In genomic region chr17:57889892-57890856, GRCh38 we compare ENCODE assay signal across 10 cellular contexts. TPM values are rescaled to one million over a fixed set of nuclear protein-coding genes. Genes with fewer than 3 reads are reported as not detected.
DNase-seq lines count a peak whose midpoint lies in the region; ATAC-seq, FAIRE-seq and TF ChIP-seq lines count a peak whose summit lies in the region.
"Had no signal": no experiment of that assay in that cellular context is flagged by ENCODE, and none has a peak within 500 bp of the region (broad histone marks: within the 10 kb centered on the region; RNA-seq: fewer than 3 reads in every experiment).

No MANE protein-coding gene starts in this region.

- H3K9me3 Mint-ChIP-seq in HFFc6 (no peaks in the 10 kb centered on the region), immature natural killer cell (no peaks in the 10 kb centered on the region)
- H3K9me3 Mint-ChIP-seq: activated T-cell treated with anti-CD3 and anti-CD28 coated beads, Interleukin-2, amount 50 U/mL, for 4 hours had no signal

- peak overlapping the region; percentile 92 to 95 for H3K27ac ChIP-seq in breast epithelium
- peak overlapping the region; percentile 90 to 98 for H3K27ac ChIP-seq in kidney (ENCODE audit: low read depth in 2 of 2, low read length in 2 of 2)
- H3K27ac ChIP-seq in suprapubic skin, result peak overlapping the region; percentile 56
- H3K27ac ChIP-seq in small intestine (ENCODE audit: low read depth in 1 of 2, low read length in 1 of 2), result peak overlapping the region in 1 of 2 donors; percentile 58

- TF ChIP-seq EP300 in suprapubic skin (IDR thresholded peaks at IDR 0.05), result no peak

- H3K4me3 Mint-ChIP-seq in HFFc6 (no peak overlapping the region), immature natural killer cell (no peak overlapping the region)
- H3K4me3 Mint-ChIP-seq: activated T-cell treated with anti-CD3 and anti-CD28 coated beads, Interleukin-2, amount 50 U/mL, for 4 hours had no signal

- peak; percentile 80 for DNase-seq in HFFc6
- peak; percentile 82 to 92 for DNase-seq in breast epithelium (ENCODE audit: low spot score in 2 of 2)
- peak; percentile 93 for DNase-seq in kidney
- DNase-seq in suprapubic skin (ENCODE audit: low spot score in 2 of 2), result peak; percentile 87 to 89
- DNase-seq in immature natural killer cell, result no peak
- DNase-seq in small intestine, result no peak
- DNase-seq in COLO668 (lab: John Stamatoyannopoulos, UW; ENCODE audit: unreplicated experiment), result no peak
- DNase-seq: activated T-cell treated with anti-CD3 and anti-CD28 coated beads, Interleukin-2, amount 50 U/mL, for 4 hours; Kasumi-1 had no signal

- H3K4me3 ChIP-seq in breast epithelium, result no peak overlapping the region
- H3K4me3 ChIP-seq in kidney (ENCODE audit: low read length in 2 of 2), result no peak overlapping the region
- H3K4me3 ChIP-seq in suprapubic skin, result no peak overlapping the region
- H3K4me3 ChIP-seq in small intestine (ENCODE audit: low read depth in 1 of 2, low read length in 2 of 2), result no peak overlapping the region

- 33% methylated on average over 7 of the region's 11 CpGs for WGBS in suprapubic skin
- 45 to 58% (median 58%) methylated on average over 11 of the region's 11 CpGs for WGBS in small intestine, 3 donors

- H3K9ac ChIP-seq in kidney (ENCODE audit: low read length in 2 of 2), result peak overlapping the region in 1 of 2 donors; percentile 49

- H3K36me3 Mint-ChIP-seq in HFFc6 (ENCODE audit: low read depth) (peaks cover 6% of the 10 kb centered on the region; the same call in 1 of the 2 replicates), immature natural killer cell (no peaks in the 10 kb centered on the region)

- H3K27me3 Mint-ChIP-seq in HFFc6 (ENCODE audit: insufficient read depth) (peaks cover 6% of the 10 kb centered on the region), immature natural killer cell (ENCODE audit: low read depth in 3 of 3) (peaks cover 0 to 9% (median 0%) of the 10 kb centered on the region in 3 donors)

- TF ChIP-seq CTCF in HFFc6 (IDR thresholded peaks at IDR 0.05) (peak; percentile 11; the same call in 1 of the 2 replicates), breast epithelium (IDR thresholded peaks at IDR 0.05) (peak in 2 of 3 donors; percentile 7 to 21), kidney (IDR thresholded peaks at IDR 0.05; ENCODE audit: borderline replicate concordance, extremely low read depth, insufficient read depth) (no peak), suprapubic skin (IDR thresholded peaks at IDR 0.05) (no peak)

- H3K36me3 ChIP-seq in breast epithelium, result no peaks in the 10 kb centered on the region
- H3K36me3 ChIP-seq in kidney (ENCODE audit: control insufficient read depth in 1 of 2, insufficient read depth in 2 of 2, low read length in 2 of 2), result no peaks in the 10 kb centered on the region
- peaks cover 1% of the 10 kb centered on the region for H3K36me3 ChIP-seq in suprapubic skin
- no peaks in the 10 kb centered on the region for H3K36me3 ChIP-seq in small intestine (ENCODE audit: control insufficient read depth in 2 of 2, insufficient read depth in 2 of 2, low read length in 2 of 2)

- H3K9me3 ChIP-seq in breast epithelium (no peaks in the 10 kb centered on the region), kidney (ENCODE audit: control insufficient read depth in 1 of 2, low read length in 2 of 2) (no peaks in the 10 kb centered on the region), suprapubic skin (no peaks in the 10 kb centered on the region), small intestine (ENCODE audit: control insufficient read depth, low read depth) (no peaks in the 10 kb centered on the region)

- TF ChIP-seq POLR2A in breast epithelium (IDR thresholded peaks at IDR 0.05) (no peak), suprapubic skin (IDR thresholded peaks at IDR 0.05) (no peak)

- H3K27me3 ChIP-seq in breast epithelium (no peaks in the 10 kb centered on the region), suprapubic skin (no peaks in the 10 kb centered on the region), small intestine (ENCODE audit: control insufficient read depth in 2 of 2, insufficient read depth in 2 of 2, low read length in 2 of 2) (no peaks in the 10 kb centered on the region)

- H3K4me1 Mint-ChIP-seq in HFFc6 (ENCODE audit: low read depth) (peaks cover 68% of the 10 kb centered on the region), immature natural killer cell (peaks cover 13 to 14% of the 10 kb centered on the region in 2 donors)

- ATAC-seq in GM18909 (IDR thresholded peaks at IDR 0.05; ENCODE audit: poor library complexity, unreplicated experiment), result no peak
- ATAC-seq: activated T-cell treated with anti-CD3 and anti-CD28 coated beads, Interleukin-2, amount 50 U/mL, for 4 hours had no signal

- peaks cover 0 to 35% of the 10 kb centered on the region in 2 donors for H3K4me1 ChIP-seq in breast epithelium
- peaks cover 43 to 50% of the 10 kb centered on the region in 2 donors for H3K4me1 ChIP-seq in kidney (ENCODE audit: control insufficient read depth in 1 of 2, insufficient read depth in 1 of 2, low read depth in 1 of 2, low read length in 2 of 2)
- peaks cover 66% of the 10 kb centered on the region for H3K4me1 ChIP-seq in suprapubic skin
- peaks cover 3 to 9% of the 10 kb centered on the region in 2 donors for H3K4me1 ChIP-seq in small intestine (ENCODE audit: control insufficient read depth in 2 of 2, insufficient read depth in 1 of 2, low read depth in 1 of 2, low read length in 1 of 2)

- H3K27ac Mint-ChIP-seq in HFFc6 (peak overlapping the region; percentile 99), immature natural killer cell (no peak overlapping the region)

- intact Hi-C loops in breast epithelium (cut with DNase I; ENCODE audit: low total_unique reads), result no loop called here
- intact Hi-C loops in kidney (cut with DNase I), result no loop called here

- FAIRE-seq in kidney (lab: Jason Lieb, UNC) (no peak), small intestine (lab: Jason Lieb, UNC) (no peak)

RNA-seq across cellular contexts. Expression of gene MRPS23, which starts 40.3 kb away (rescaled TPM):
- total RNA-seq in HFFc6 (2021; fragmentation: NEBNext Ultra II Directional; extraction: Animal tissue kit (Norgen Biotek cat#: 25700)), result 10 to 100 TPM; 47.0 to 62.5 (median 56.4) TPM
- total RNA-seq in breast epithelium (10 to 100 TPM in 1 of 3 donors, 1 to 10 TPM in 2; 7.5 to 10.7 (median 8.2) TPM), kidney (40.2 TPM), suprapubic skin (10 to 100 TPM in 3 of 4 donors, 1 to 10 TPM in 1; 7.4 to 15.2 (median 12.5) TPM)
- polyA plus RNA-seq in kidney (ENCODE audit: insufficient read depth, low read depth, low replicate concordance) (75.3 TPM), immature natural killer cell (10 to 100 TPM; 38.1 to 42.3 (median 40.5) TPM), small intestine (10 to 100 TPM; 15.4 to 49.8 (median 15.9) TPM)

Comparison
In these comparisons a context has a peak if more than half of its experiments do, and no peak if none do; other contexts are left out.
1. DNase-seq: peak in HFFc6 (single experiment), breast epithelium (2 of 2), kidney (single experiment) and suprapubic skin (2 of 2); none in immature natural killer cell (0 of 3), small intestine (single experiment) and COLO668 (single experiment).
2. CTCF ChIP-seq: peak in HFFc6 (single experiment) and breast epithelium (2 of 3); none in kidney (single experiment) and suprapubic skin (0 of 2).